Comparison of ENCODE assay signal across 8 cellular contexts in the genomic region with DNA sequence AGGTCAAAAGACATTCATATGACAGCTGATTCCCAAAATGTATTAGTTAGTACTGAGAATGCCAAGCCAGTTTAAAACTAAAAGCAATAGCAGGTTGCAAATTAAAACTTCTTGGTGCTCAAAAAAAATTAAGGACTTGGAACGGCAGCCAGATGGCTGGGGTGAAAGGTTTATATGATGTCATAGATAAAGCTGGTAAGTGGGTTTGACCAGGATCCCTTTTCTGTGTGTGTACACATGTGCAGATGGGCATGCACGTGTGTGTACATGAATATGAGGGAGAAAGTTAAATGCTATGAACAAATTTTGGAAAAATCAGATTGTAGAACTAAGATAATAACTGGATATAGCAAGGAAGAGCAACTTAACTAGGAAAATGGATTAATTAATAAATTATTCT.
"Had no signal": no experiment of that assay in that cellular context is flagged by ENCODE, and none has a peak within 500 bp of the region (broad histone marks: within the 10 kb centered on the region; RNA-seq: fewer than 3 reads in every experiment).

No MANE protein-coding gene starts in this region.

- DNase-seq: activated CD4-positive, CD25-positive, alpha-beta regulatory T cell treated with anti-CD3 and anti-CD28 coated beads, Interleukin-2, amount 50 U/mL, for 72 hours; activated naive CD4-positive, alpha-beta T cell treated with anti-CD3 and anti-CD28 coated beads, Interleukin-2, amount 50 U/mL, for 16 hours; adrenal gland; left colon; midbrain; sigmoid colon; spleen; upper lobe of right lung had no signal

- ATAC-seq: left colon, upper lobe of right lung had no signal
